7 cellular contexts compared by ENCODE assay signal in the genomic region with DNA sequence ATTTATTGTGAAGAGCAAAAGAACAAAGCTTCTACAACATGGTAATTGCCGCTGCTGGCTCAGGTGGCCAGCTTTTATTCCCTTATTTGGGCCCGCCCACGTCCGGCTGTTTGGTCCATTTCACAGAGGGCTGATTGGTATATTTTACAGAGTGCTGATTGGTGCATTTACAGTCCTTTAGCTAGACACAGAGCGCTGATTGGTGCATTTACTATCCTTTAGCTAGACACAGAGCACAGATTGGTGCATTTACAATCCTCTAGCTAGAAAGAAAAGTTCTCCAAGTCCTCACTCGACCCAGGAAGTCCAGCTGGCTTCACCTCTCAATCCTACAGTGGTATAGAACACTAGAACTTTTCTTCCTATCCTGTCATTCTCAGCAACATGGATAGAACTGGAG.
"Had no signal": no experiment of that assay in that cellular context is flagged by ENCODE, and none has a peak within 500 bp of the region (broad histone marks: within the 10 kb centered on the region; RNA-seq: fewer than 3 reads in every experiment).

No MANE protein-coding gene starts in this region.

- DNase-seq: H9, HCEC 1CT, KG1 had no signal

- FAIRE-seq: H1, H54, HTR-8/SVneo had no signal

- ATAC-seq: GM23338 had no signal

- H3K4me2 ChIP-seq: GM23338 had no signal

- H2AFZ ChIP-seq: GM23338 had no signal

- H3K4me3 ChIP-seq: GM23338 had no signal
